In the genomic region with DNA sequence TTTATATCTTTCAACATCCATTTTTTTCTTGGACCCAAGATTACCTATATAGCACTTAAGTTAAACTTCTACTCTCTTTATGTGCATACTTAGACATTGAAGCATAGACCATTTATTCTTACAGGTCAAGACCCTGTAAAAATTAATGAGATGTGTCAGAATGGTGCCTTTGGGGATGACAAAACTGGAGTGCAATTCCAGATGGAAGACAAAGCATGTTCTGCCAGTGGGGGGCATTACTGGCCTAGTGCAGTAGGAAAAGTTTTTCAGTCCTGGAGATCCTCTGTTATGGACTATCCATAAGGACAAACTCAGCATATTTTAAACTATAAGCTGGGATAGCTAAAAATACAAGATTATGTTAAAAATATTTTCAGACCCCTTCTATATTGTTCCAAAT, we compare ENCODE assay signal across 16 cellular contexts. TPM values are rescaled to one million over a fixed set of nuclear protein-coding genes. Genes with fewer than 3 reads are reported as not detected.
A peak's percentile ranks its signal among the peaks of the same experiment; 100 is the strongest.
DNase-seq lines count a peak whose midpoint lies in the region; ATAC-seq and TF ChIP-seq lines count a peak whose summit lies in the region.
"Had no signal": no experiment of that assay in that cellular context is flagged by ENCODE, and none has a peak within 500 bp of the region (broad histone marks: within the 10 kb centered on the region; RNA-seq: fewer than 3 reads in every experiment).

No MANE protein-coding gene starts in this region.

- H3K4me3 Mint-ChIP-seq in progenitor cell of endocrine pancreas (ENCODE audit: low read depth) = no peak overlapping the region
- H3K4me3 Mint-ChIP-seq: activated CD4-positive, alpha-beta T cell treated with anti-CD3 and anti-CD28 coated beads, Interleukin-2, amount 10 ng/mL, durations not matched to agents 24 days and 14 days had no signal

- dilution Hi-C loops in IMR-90 (cut with HindIII; ENCODE audit: low sequenced_read_pairs, unreplicated experiment) = no loop called here

- H3K4me1 ChIP-seq in BE2C (no peaks in the 10 kb centered on the region), IMR-90 (ENCODE audit: control insufficient read depth, insufficient read depth, low read length) (peaks cover 8% of the 10 kb centered on the region), mesenchymal stem cell (ENCODE audit: control insufficient read depth, insufficient read depth, low read depth, low read length) (peaks cover 2% of the 10 kb centered on the region)
- H3K4me1 ChIP-seq: right atrium auricular region had no signal

- no peak overlapping the region for H3K14ac ChIP-seq in IMR-90 (replicated peaks; ENCODE audit: low read depth, low read length)
- no peak overlapping the region for H3K14ac ChIP-seq in mesenchymal stem cell (ENCODE audit: low read length in 2 of 2)

- no peak overlapping the region for H2BK20ac ChIP-seq in IMR-90 (ENCODE audit: low read depth, low read length)

- no peaks in the 10 kb centered on the region for H3K27me3 Mint-ChIP-seq in progenitor cell of endocrine pancreas

- H3K4me1 Mint-ChIP-seq in progenitor cell of endocrine pancreas (ENCODE audit: low read depth) = no peaks in the 10 kb centered on the region
- H3K4me1 Mint-ChIP-seq: activated CD4-positive, alpha-beta T cell treated with anti-CD3 and anti-CD28 coated beads, Interleukin-2, amount 10 ng/mL, durations not matched to agents 24 days and 14 days had no signal

- H3K79me1 ChIP-seq in IMR-90 (ENCODE audit: low read depth in 1 of 2, low read length in 2 of 2) = no peaks in the 10 kb centered on the region; a peak in 1 of 4 replicates
- H3K79me1 ChIP-seq in mesenchymal stem cell (replicated peaks; ENCODE audit: low read length, poor library complexity, severe bottlenecking) = no peaks in the 10 kb centered on the region

- H2AK5ac ChIP-seq in IMR-90 (ENCODE audit: low read depth, low read length) (no peak overlapping the region), mesenchymal stem cell (ENCODE audit: low read length, severe bottlenecking) (no peak overlapping the region)

- no peak overlapping the region for H3K4me2 ChIP-seq in IMR-90 (ENCODE audit: low read depth, low read length)
- no peak overlapping the region for H3K4me2 ChIP-seq in mesenchymal stem cell (ENCODE audit: low read length, poor library complexity, severe bottlenecking)

- H3K9me3 Mint-ChIP-seq in progenitor cell of endocrine pancreas (ENCODE audit: low read depth) = peaks cover 16% of the 10 kb centered on the region
- H3K9me3 Mint-ChIP-seq: activated CD4-positive, alpha-beta T cell treated with anti-CD3 and anti-CD28 coated beads, Interleukin-2, amount 10 ng/mL, durations not matched to agents 24 days and 14 days had no signal

- TF ChIP-seq RAD21 in IMR-90 (IDR thresholded peaks at IDR 0.05; ENCODE audit: low read length) = peak; percentile 62

- no peak overlapping the region for H2BK120ac ChIP-seq in IMR-90 (ENCODE audit: low read depth, low read length)
- no peak overlapping the region for H2BK120ac ChIP-seq in mesenchymal stem cell (ENCODE audit: low read depth, low read length)

- peak; percentile 14; the same call in 1 of the 2 replicates for TF ChIP-seq CTCF in BE2C (IDR thresholded peaks at IDR 0.05; ENCODE audit: low read depth, low read length)
- TF ChIP-seq CTCF in IMR-90 (conservative IDR thresholded peaks at IDR 0.05; ENCODE audit: low read depth, low read length) = peak; percentile 56
- peak; percentile 42 for TF ChIP-seq CTCF in choroid plexus epithelial cell (conservative IDR thresholded peaks at IDR 0.05; ENCODE audit: low read depth, low read length)
- TF ChIP-seq CTCF in progenitor cell of endocrine pancreas (IDR thresholded peaks at IDR 0.05; ENCODE audit: unreplicated experiment) = no peak

- intact Hi-C loops in IMR-90 (cut with micrococcal nuclease) = loop anchor here (5.0 kb wide), 1 partner anchor 822 kb away; no protein-coding TSS in a partner anchor

- no peak overlapping the region for H2BK15ac ChIP-seq in IMR-90 (ENCODE audit: low read depth, low read length)
- H2BK15ac ChIP-seq in mesenchymal stem cell (ENCODE audit: low read depth, poor library complexity, severe bottlenecking) = no peak overlapping the region

- in situ Hi-C loops in IMR-90 (cut with MboI; ENCODE audit: low sequenced_read_pairs) = no loop called here

- H2BK5ac ChIP-seq in IMR-90 (ENCODE audit: low read depth, low read length, poor library complexity, severe bottlenecking) (no peak overlapping the region), mesenchymal stem cell (ENCODE audit: low read depth, low read length, poor library complexity, severe bottlenecking) (no peak overlapping the region)

- no peaks in the 10 kb centered on the region for H3K27me3 ChIP-seq in BE2C
- H3K27me3 ChIP-seq in IMR-90 (ENCODE audit: control insufficient read depth, insufficient read depth, low read length) = no peaks in the 10 kb centered on the region
- no peaks in the 10 kb centered on the region for H3K27me3 ChIP-seq in mesenchymal stem cell (ENCODE audit: control insufficient read depth in 1 of 2, insufficient read depth in 1 of 2, low read length in 2 of 2)
- H3K27me3 ChIP-seq: right atrium auricular region had no signal

- H4K91ac ChIP-seq in IMR-90 (ENCODE audit: insufficient read depth, low read depth, low read length) (no peak overlapping the region), mesenchymal stem cell (ENCODE audit: low read length) (no peak overlapping the region)

- H3K4me3 ChIP-seq in BE2C (ENCODE audit: low read depth, low read length) (no peak overlapping the region), IMR-90 (ENCODE audit: insufficient read depth, low read depth, low read length) (no peak overlapping the region), choroid plexus epithelial cell (ENCODE audit: low read depth, low read length) (no peak overlapping the region), mesenchymal stem cell (ENCODE audit: insufficient read depth in 1 of 2, low read depth in 1 of 2, low read length in 2 of 2) (no peak overlapping the region)
- H3K4me3 ChIP-seq: right atrium auricular region had no signal

- H3K56ac ChIP-seq in IMR-90 (ENCODE audit: extremely low read depth, insufficient read depth, low read length) = no peak overlapping the region

- H4K8ac ChIP-seq in IMR-90 (ENCODE audit: low read depth in 2 of 2, low read length in 2 of 2) (no peak overlapping the region), mesenchymal stem cell (ENCODE audit: low read length) (no peak overlapping the region)

- no peak for ATAC-seq in IMR-90 (ENCODE audit: low read depth)
- no peak for ATAC-seq in esophagus mucosa
- ATAC-seq: left cardiac atrium had no signal

- H3K4ac ChIP-seq in IMR-90 (ENCODE audit: low read depth, low read length) = no peak overlapping the region
- H3K4ac ChIP-seq in mesenchymal stem cell (ENCODE audit: low read depth in 1 of 2, low read length in 2 of 2) = no peak overlapping the region

- H4K5ac ChIP-seq in IMR-90 (ENCODE audit: low read depth, low read length) = no peak overlapping the region

- H2AFZ ChIP-seq in IMR-90 (replicated peaks; ENCODE audit: low read length, poor library complexity) (no peak overlapping the region), mesenchymal stem cell (ENCODE audit: low read depth, low read length) (no peak overlapping the region)

- BruUV-seq in IMR-90 (replicated peaks; lab: Mats Ljungman, UMichigan) = no TSS peak

- peaks cover 3% of the 10 kb centered on the region; the same call in 1 of the 2 replicates for H4K20me1 ChIP-seq in IMR-90 (ENCODE audit: insufficient read depth, low read length)

- H3K36me3 ChIP-seq in BE2C (no peaks in the 10 kb centered on the region), IMR-90 (ENCODE audit: control insufficient read depth, insufficient read depth, low read length) (no peaks in the 10 kb centered on the region), mesenchymal stem cell (ENCODE audit: control insufficient read depth in 1 of 2, insufficient read depth in 2 of 2, low read depth in 1 of 2, low read length in 2 of 2) (no peaks in the 10 kb centered on the region)
- H3K36me3 ChIP-seq: right atrium auricular region had no signal

- no peaks in the 10 kb centered on the region for H3K9me3 ChIP-seq in BE2C
- H3K9me3 ChIP-seq in IMR-90 (ENCODE audit: control insufficient read depth, insufficient read depth, low read length) = no peaks in the 10 kb centered on the region
- no peaks in the 10 kb centered on the region for H3K9me3 ChIP-seq in mesenchymal stem cell (ENCODE audit: control insufficient read depth, low read length)
- H3K9me3 ChIP-seq: right atrium auricular region had no signal

- DNase-seq in BE2C (no peak), IMR-90 (peak; percentile 50), choroid plexus epithelial cell (ENCODE audit: low read depth) (peak; percentile 42), mesenchymal stem cell (peak; percentile 33), progenitor cell of endocrine pancreas (ENCODE audit: low spot score, unreplicated experiment) (no peak), SW480 (ENCODE audit: low spot score) (no peak), anterior cingulate cortex (lab: John Stamatoyannopoulos, UW) (no peak)
- DNase-seq: activated CD4-positive, alpha-beta T cell treated with anti-CD3 and anti-CD28 coated beads, Interleukin-2, amount 10 ng/mL, durations not matched to agents 24 days and 14 days; activated T-cell treated with anti-CD3 and anti-CD28 coated beads, Interleukin-2, amount 50 U/mL, for 48 hours; glutamatergic neuron; left cardiac atrium; NCI-H1092 treated with DMSO at 0.1 percent for 48 hours; stimulated activated CD4-positive, alpha-beta T cell treated with anti-CD3 and anti-CD28 coated beads, Interleukin-4, amount 100 ng/mL, for 4 hours; stimulated activated naive CD4-positive, alpha-beta T cell had no signal

- peaks cover 12% of the 10 kb centered on the region; the same call in 1 of the 2 replicates for H3K9me1 ChIP-seq in IMR-90 (ENCODE audit: insufficient read depth, low read length)

- H3K36me3 Mint-ChIP-seq in progenitor cell of endocrine pancreas (ENCODE audit: insufficient read depth) = peaks cover 9% of the 10 kb centered on the region

- H2AK9ac ChIP-seq in IMR-90 (replicated peaks; ENCODE audit: low read depth, low read length, poor library complexity) = no peak overlapping the region

- H3K18ac ChIP-seq in IMR-90 (ENCODE audit: low read depth, low read length) (no peak overlapping the region), mesenchymal stem cell (ENCODE audit: low read depth in 1 of 2, low read length in 2 of 2) (no peak overlapping the region)

- H3K23ac ChIP-seq in IMR-90 (ENCODE audit: low read depth, low read length) (no peak overlapping the region), mesenchymal stem cell (ENCODE audit: low read length in 2 of 2) (no peak overlapping the region)

- POLR2A ChIA-PET in IMR-90 (lab: Charles Lee; ENCODE audit: unreplicated experiment) = no interaction called here

- no peak for TF ChIP-seq POLR2A in IMR-90 (IDR thresholded peaks at IDR 0.05; ENCODE audit: low read depth, low read length)

- no peak overlapping the region for H3K27ac ChIP-seq in IMR-90 (ENCODE audit: insufficient read depth, low read length)
- H3K27ac ChIP-seq in mesenchymal stem cell (ENCODE audit: low read length, poor library complexity, severe bottlenecking) = no peak overlapping the region
- H3K27ac ChIP-seq: right atrium auricular region had no signal

- H3K9ac ChIP-seq in IMR-90 (ENCODE audit: low read depth, low read length) = no peak overlapping the region
- peak overlapping the region; percentile 35 for H3K9ac ChIP-seq in mesenchymal stem cell (ENCODE audit: low read length)

- H2BK12ac ChIP-seq in mesenchymal stem cell (ENCODE audit: low read length in 2 of 2) = no peak overlapping the region

- CTCF ChIA-PET in IMR-90 (lab: Yijun Ruan, JAX) = interaction anchor here (0.6 to 1.3 kb wide), 5 partner anchors 12 to 841 kb away, joined by 3 to 6 read pairs (median 3); no protein-coding TSS in a partner anchor

- H3K27ac Mint-ChIP-seq in progenitor cell of endocrine pancreas = no peak overlapping the region
- H3K27ac Mint-ChIP-seq: activated CD4-positive, alpha-beta T cell treated with anti-CD3 and anti-CD28 coated beads, Interleukin-2, amount 10 ng/mL, durations not matched to agents 24 days and 14 days had no signal

RNA-seq across cellular contexts. Expression of gene MMADHC, which starts 57.8 kb away (rescaled TPM):
- 45.5 TPM for polyA plus RNA-seq in BE2C (2012; ENCODE audit: insufficient read depth, insufficient read length, low read depth)
- total RNA-seq in IMR-90 (2012; rRNA removed) (112 and 159 TPM in 2 replicates), progenitor cell of endocrine pancreas (80.0 and 83.9 TPM in 2 replicates), esophagus mucosa (86.5 TPM)
- 57.5 and 62.6 TPM in 2 replicates for polyA plus RNA-seq in IMR-90 (2012; rRNA removed)
- polyA plus RNA-seq in IMR-90 (2012; cell fraction: cytosol; rRNA removed) = 18.3 and 20.7 TPM in 2 replicates
- 4.9 and 22.1 TPM in 2 replicates for polyA plus RNA-seq in IMR-90 (2012; cell fraction: nucleus; rRNA removed; ENCODE audit: low replicate concordance)
- 85.8 TPM for polyA plus RNA-seq in mesenchymal stem cell (2013, experiment 1 of 2)
- polyA plus RNA-seq in mesenchymal stem cell (2013, experiment 2 of 2) = 87.7 TPM

Comparison
In these comparisons a context has a peak if more than half of its experiments do, and no peak if none do; other contexts are left out.
1. DNase-seq: peak in IMR-90 (single experiment), choroid plexus epithelial cell (single experiment) and mesenchymal stem cell (single experiment); none in BE2C (single experiment), progenitor cell of endocrine pancreas (single experiment), SW480 (single experiment) and anterior cingulate cortex (0 of 58).